In the genomic region with DNA sequence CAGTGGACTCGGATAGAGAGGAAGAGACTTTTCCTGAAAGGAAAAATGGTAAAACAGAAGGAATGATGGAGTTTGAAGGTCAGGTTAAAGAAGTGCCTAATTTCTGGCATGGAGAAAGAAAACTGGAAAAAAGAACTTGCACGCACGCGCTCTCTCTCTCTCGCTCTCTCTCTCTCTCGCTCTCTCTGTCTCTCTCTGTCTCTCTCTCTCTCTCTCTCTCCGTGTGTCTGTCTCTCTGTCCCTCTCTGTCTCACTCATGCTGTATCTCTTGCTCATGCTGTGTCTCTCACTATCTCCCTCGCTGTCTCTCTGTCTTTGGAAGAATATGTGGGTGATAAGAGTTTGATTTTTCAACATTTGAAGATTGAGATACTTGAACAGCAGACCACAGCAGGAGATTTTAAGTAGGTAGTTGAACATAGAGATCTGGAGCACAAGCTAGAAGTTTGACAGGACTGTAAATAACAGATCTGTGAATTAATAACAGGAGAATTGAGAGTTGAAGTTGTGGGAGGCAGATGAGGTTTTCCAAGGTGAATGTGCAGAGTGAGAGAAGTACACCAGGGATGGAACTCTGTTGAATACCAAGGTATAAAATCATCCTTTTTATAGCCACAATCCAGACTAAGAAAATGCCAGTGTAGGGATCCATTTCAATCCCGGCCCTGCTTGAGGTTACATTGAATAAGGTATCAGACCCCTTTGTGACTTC, we compare ENCODE assay signal across 2 cellular contexts.
A peak's percentile ranks its signal among the peaks of the same experiment; 100 is the strongest.
TF ChIP-seq lines count a peak whose summit lies in the region.

No MANE protein-coding gene starts in this region.

TF ChIP-seq in A549, 52 proteins besides CTCF, POLR2A, EP300 and RAD21:
- no peak for TF ChIP-seq FOXS1 (CRISPR knock-in tag; IDR thresholded peaks at IDR 0.05)
- TF ChIP-seq FOSL2 (IDR thresholded peaks at IDR 0.05): no peak
- no peak for TF ChIP-seq FOSL2 (CRISPR knock-in tag; IDR thresholded peaks at IDR 0.05)
- TF ChIP-seq, protein P1, sequence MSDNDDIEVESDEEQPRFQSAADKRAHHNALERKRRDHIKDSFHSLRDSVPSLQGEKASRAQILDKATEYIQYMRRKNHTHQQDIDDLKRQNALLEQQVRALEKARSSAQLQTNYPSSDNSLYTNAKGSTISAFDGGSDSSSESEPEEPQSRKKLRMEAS (IDR thresholded peaks at IDR 0.05): no peak
- TF ChIP-seq HOXA7 (CRISPR knock-in tag; IDR thresholded peaks at IDR 0.05): no peak
- TF ChIP-seq NPAS2 (CRISPR knock-in tag; IDR thresholded peaks at IDR 0.05; ENCODE audit: borderline replicate concordance): no peak
- TF ChIP-seq SMC3 (IDR thresholded peaks at IDR 0.05): no peak
- no peak for TF ChIP-seq HOXB13 (CRISPR knock-in tag; IDR thresholded peaks at IDR 0.05; ENCODE audit: low read depth)
- TF ChIP-seq, protein P2, sequence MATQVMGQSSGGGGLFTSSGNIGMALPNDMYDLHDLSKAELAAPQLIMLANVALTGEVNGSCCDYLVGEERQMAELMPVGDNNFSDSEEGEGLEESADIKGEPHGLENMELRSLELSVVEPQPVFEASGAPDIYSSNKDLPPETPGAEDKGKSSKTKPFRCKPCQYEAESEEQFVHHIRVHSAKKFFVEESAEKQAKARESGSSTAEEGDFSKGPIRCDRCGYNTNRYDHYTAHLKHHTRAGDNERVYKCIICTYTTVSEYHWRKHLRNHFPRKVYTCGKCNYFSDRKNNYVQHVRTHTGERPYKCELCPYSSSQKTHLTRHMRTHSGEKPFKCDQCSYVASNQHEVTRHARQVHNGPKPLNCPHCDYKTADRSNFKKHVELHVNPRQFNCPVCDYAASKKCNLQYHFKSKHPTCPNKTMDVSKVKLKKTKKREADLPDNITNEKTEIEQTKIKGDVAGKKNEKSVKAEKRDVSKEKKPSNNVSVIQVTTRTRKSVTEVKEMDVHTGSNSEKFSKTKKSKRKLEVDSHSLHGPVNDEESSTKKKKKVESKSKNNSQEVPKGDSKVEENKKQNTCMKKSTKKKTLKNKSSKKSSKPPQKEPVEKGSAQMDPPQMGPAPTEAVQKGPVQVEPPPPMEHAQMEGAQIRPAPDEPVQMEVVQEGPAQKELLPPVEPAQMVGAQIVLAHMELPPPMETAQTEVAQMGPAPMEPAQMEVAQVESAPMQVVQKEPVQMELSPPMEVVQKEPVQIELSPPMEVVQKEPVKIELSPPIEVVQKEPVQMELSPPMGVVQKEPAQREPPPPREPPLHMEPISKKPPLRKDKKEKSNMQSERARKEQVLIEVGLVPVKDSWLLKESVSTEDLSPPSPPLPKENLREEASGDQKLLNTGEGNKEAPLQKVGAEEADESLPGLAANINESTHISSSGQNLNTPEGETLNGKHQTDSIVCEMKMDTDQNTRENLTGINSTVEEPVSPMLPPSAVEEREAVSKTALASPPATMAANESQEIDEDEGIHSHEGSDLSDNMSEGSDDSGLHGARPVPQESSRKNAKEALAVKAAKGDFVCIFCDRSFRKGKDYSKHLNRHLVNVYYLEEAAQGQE (IDR thresholded peaks at IDR 0.05): no peak
- TF ChIP-seq SREBF2 (IDR thresholded peaks at IDR 0.05): no peak
- TF ChIP-seq, protein P3, sequence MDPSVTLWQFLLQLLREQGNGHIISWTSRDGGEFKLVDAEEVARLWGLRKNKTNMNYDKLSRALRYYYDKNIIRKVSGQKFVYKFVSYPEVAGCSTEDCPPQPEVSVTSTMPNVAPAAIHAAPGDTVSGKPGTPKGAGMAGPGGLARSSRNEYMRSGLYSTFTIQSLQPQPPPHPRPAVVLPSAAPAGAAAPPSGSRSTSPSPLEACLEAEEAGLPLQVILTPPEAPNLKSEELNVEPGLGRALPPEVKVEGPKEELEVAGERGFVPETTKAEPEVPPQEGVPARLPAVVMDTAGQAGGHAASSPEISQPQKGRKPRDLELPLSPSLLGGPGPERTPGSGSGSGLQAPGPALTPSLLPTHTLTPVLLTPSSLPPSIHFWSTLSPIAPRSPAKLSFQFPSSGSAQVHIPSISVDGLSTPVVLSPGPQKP (IDR thresholded peaks at IDR 0.05; ENCODE audit: low read depth, low read length): no peak
- no peak for TF ChIP-seq POLR2AphosphoS2 (conservative IDR thresholded peaks at IDR 0.05; ENCODE audit: low read length)
- TF ChIP-seq ZC3H11A (IDR thresholded peaks at IDR 0.05): no peak
- TF ChIP-seq, protein P4, sequence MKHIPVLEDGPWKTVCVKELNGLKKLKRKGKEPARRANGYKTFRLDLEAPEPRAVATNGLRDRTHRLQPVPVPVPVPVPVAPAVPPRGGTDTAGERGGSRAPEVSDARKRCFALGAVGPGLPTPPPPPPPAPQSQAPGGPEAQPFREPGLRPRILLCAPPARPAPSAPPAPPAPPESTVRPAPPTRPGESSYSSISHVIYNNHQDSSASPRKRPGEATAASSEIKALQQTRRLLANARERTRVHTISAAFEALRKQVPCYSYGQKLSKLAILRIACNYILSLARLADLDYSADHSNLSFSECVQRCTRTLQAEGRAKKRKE (CRISPR knock-in tag; IDR thresholded peaks at IDR 0.05; ENCODE audit: low read depth): no peak
- no peak for TF ChIP-seq NFE2L2 (conservative IDR thresholded peaks at IDR 0.05; ENCODE audit: low read length)
- no peak for TF ChIP-seq RARB (CRISPR knock-in tag; IDR thresholded peaks at IDR 0.05)
- no peak for TF ChIP-seq ZSCAN20 (CRISPR knock-in tag; IDR thresholded peaks at IDR 0.05)
- TF ChIP-seq, protein P5, sequence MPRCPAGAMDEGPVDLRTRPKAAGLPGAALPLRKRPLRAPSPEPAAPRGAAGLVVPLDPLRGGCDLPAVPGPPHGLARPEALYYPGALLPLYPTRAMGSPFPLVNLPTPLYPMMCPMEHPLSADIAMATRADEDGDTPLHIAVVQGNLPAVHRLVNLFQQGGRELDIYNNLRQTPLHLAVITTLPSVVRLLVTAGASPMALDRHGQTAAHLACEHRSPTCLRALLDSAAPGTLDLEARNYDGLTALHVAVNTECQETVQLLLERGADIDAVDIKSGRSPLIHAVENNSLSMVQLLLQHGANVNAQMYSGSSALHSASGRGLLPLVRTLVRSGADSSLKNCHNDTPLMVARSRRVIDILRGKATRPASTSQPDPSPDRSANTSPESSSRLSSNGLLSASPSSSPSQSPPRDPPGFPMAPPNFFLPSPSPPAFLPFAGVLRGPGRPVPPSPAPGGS (IDR thresholded peaks at IDR 0.05): no peak
- TF ChIP-seq, protein P6, sequence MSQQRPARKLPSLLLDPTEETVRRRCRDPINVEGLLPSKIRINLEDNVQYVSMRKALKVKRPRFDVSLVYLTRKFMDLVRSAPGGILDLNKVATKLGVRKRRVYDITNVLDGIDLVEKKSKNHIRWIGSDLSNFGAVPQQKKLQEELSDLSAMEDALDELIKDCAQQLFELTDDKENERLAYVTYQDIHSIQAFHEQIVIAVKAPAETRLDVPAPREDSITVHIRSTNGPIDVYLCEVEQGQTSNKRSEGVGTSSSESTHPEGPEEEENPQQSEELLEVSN (IDR thresholded peaks at IDR 0.05; ENCODE audit: borderline replicate concordance, low read depth): no peak

TF ChIP-seq in SK-N-SH, 30 proteins besides CTCF, POLR2A, EP300 and RAD21:
- TF ChIP-seq FOXM1 (IDR thresholded peaks at IDR 0.05; ENCODE audit: low read depth) (no peak), TCF12 (IDR thresholded peaks at IDR 0.05) (0 out of 2 replicates have a peak, but pooled peaks have one; percentile 22), JUND (IDR thresholded peaks at IDR 0.05) (0 out of 2 replicates have a peak, but pooled peaks have one; percentile 7)
TF ChIP-seq in SK-N-SH: peak in this region for 2.
